13 cellular contexts compared by ENCODE assay signal in the genomic region with DNA sequence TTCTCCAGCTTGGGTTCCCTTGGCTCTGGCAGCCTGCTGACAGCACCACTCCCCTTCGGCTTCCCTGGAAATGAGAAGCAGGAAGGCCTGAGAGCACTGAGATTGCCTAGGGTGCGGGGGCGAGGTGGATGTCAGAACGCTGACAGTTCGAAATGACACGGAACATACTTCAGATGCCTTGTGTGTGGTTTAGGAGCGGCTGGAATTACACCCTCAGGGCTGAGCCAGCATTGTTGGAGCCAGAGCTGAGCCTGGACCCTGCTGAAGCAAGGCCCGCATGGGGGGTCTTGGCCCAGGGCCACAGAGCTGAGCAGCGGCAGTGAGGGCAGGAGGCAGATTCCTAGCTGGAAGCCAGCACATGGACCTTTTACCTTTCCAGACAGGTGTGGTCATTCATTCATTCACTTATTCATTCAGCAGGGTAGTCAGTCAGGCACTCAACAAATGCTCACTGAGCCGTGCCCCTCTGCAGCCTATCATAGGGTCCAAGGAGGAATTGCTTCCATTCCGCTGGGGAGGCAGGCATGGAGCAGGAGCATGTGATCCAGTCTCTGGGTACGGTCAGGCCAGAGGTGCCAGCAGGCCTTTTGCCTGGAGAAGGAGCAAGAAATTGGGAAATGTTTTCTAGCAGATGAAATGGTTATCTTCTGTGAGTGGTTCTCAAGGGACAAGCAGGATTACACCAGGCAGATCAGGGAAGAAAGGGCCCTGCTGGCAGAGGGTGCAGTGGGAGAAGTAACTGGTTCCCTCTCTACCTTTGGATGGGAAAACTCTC. TPM values are rescaled to one million over a fixed set of nuclear protein-coding genes. Genes with fewer than 3 reads are reported as not detected.
DNase-seq lines count a peak whose midpoint lies in the region; ATAC-seq, FAIRE-seq and TF ChIP-seq lines count a peak whose summit lies in the region.
"Had no signal": no experiment of that assay in that cellular context is flagged by ENCODE, and none has a peak within 500 bp of the region (broad histone marks: within the 10 kb centered on the region; RNA-seq: fewer than 3 reads in every experiment).

No MANE protein-coding gene starts in this region.

- WGBS in K562 (ENCODE audit: insufficient coverage, low coverage, missing lambda C conversion rate): 2% methylated on average over 12 of the region's 12 CpGs
- 56% methylated on average over 12 of the region's 12 CpGs for WGBS in hepatocyte (ENCODE audit: low lambda C conversion rate, missing lambda C conversion rate)

- H3K9ac ChIP-seq in K562 (ENCODE audit: insufficient read depth in 1 of 2, low read depth in 2 of 2, low read length in 2 of 2) (peak overlapping the region in 1 of 2 experiments; percentile 53; a peak in 2 of 4 replicates), skeletal muscle satellite cell (ENCODE audit: low read depth, low read length) (peak overlapping the region; percentile 28)

- in situ Hi-C loops in K562 (cut with MboI): no loop called here

- ATAC-seq in Right ventricle myocardium superior (ENCODE audit: poor library complexity) (no peak), K562 (no peak)
- ATAC-seq in natural killer cell treated with Interleukin-12 subunit alpha and Interleukin-12 subunit beta and Interleukin-15 and Interleukin-18, amount 100 ng/mL, for 72 hours: no peak
- ATAC-seq: A549 had no signal

- H3K27ac ChIP-seq in cardiac muscle cell (no peak overlapping the region), K562 (ENCODE audit: extremely low read depth, low read depth, low read length) (no peak overlapping the region), hepatocyte (peak overlapping the region; percentile 23)
- no peak overlapping the region for H3K27ac ChIP-seq in CD8-positive, alpha-beta memory T cell (ENCODE audit: low read depth, low read length)
- H3K27ac ChIP-seq: A549, breast epithelium, Peyer's patch had no signal

- peaks cover 9 to 19% of the 10 kb centered on the region in 2 donors for H3K27me3 Mint-ChIP-seq in CD8-positive, alpha-beta memory T cell
- H3K27me3 Mint-ChIP-seq in natural killer cell treated with Interleukin-12 subunit alpha and Interleukin-12 subunit beta and Interleukin-15 and Interleukin-18, amount 100 ng/mL, for 72 hours: peaks cover 9 to 10% of the 10 kb centered on the region in 2 donors

- CTCF ChIA-PET in K562 (lab: Yijun Ruan, JAX; ENCODE audit: low intra/inter-chr PET ratio): interaction anchor here (0.6 kb wide), 1 partner anchor 336 kb away, joined by 3 read pairs; no protein-coding TSS in a partner anchor
- CTCF ChIA-PET in CD8-positive, alpha-beta memory T cell (lab: Charles Lee): no interaction called here

- no peak for TF ChIP-seq RAD21 in K562 (CRISPR knock-in tag; conservative IDR thresholded peaks at IDR 0.05 in 1 of 2, IDR thresholded peaks at IDR 0.05 in 1 of 2)

- H3K4me3 ChIP-seq in cardiac muscle cell (no peak overlapping the region), K562 (no peak overlapping the region), hepatocyte (no peak overlapping the region), skeletal muscle satellite cell (ENCODE audit: low read length) (no peak overlapping the region)
- H3K4me3 ChIP-seq in CD8-positive, alpha-beta memory T cell (ENCODE audit: low read length): no peak overlapping the region
- H3K4me3 ChIP-seq: A549, breast epithelium, Peyer's patch had no signal

- intact Hi-C loops in Right ventricle myocardium superior (cut with DNase I): no loop called here
- intact Hi-C loops in K562 (cut with micrococcal nuclease): no loop called here

- POLR2A ChIA-PET in K562 (lab: Yijun Ruan, JAX): no interaction called here
- POLR2A ChIA-PET in CD8-positive, alpha-beta memory T cell (lab: Charles Lee): no interaction called here

- no TSS peak for BruUV-seq in K562 (replicated peaks; lab: Mats Ljungman, UMichigan)

- FAIRE-seq in K562 (lab: Jason Lieb, UNC): no peak
- FAIRE-seq: A549 had no signal

- H3K4me3 Mint-ChIP-seq in CD8-positive, alpha-beta memory T cell: no peak overlapping the region
- no peak overlapping the region for H3K4me3 Mint-ChIP-seq in natural killer cell treated with Interleukin-12 subunit alpha and Interleukin-12 subunit beta and Interleukin-15 and Interleukin-18, amount 100 ng/mL, for 72 hours

- H3K9me3 ChIP-seq in cardiac muscle cell (ENCODE audit: low read depth) (no peaks in the 10 kb centered on the region), K562 (replicated peaks; ENCODE audit: control insufficient read depth, insufficient read depth, low read depth, low read length) (no peaks in the 10 kb centered on the region), hepatocyte (ENCODE audit: low read depth) (no peaks in the 10 kb centered on the region), skeletal muscle satellite cell (replicated peaks; ENCODE audit: low read length) (no peaks in the 10 kb centered on the region)
- H3K9me3 ChIP-seq in CD8-positive, alpha-beta memory T cell (ENCODE audit: low read length): no peaks in the 10 kb centered on the region
- H3K9me3 ChIP-seq: A549, breast epithelium, Peyer's patch had no signal

- no peak overlapping the region for H3K4me2 ChIP-seq in K562 (ENCODE audit: insufficient read depth, low read length)
- no peak overlapping the region for H3K4me2 ChIP-seq in hepatocyte
- peak overlapping the region; percentile 62 for H3K4me2 ChIP-seq in skeletal muscle satellite cell (ENCODE audit: low read length)
- H3K4me2 ChIP-seq: A549 had no signal

- H3K36me3 ChIP-seq in cardiac muscle cell (no peaks in the 10 kb centered on the region), K562 (ENCODE audit: control insufficient read depth, insufficient read depth, low read length) (no peaks in the 10 kb centered on the region), hepatocyte (replicated peaks; ENCODE audit: insufficient read depth, low read depth) (no peaks in the 10 kb centered on the region), skeletal muscle satellite cell (ENCODE audit: insufficient read depth, low read length) (no peaks in the 10 kb centered on the region)
- H3K36me3 ChIP-seq in CD8-positive, alpha-beta memory T cell (ENCODE audit: insufficient read depth, low read length): no peaks in the 10 kb centered on the region
- H3K36me3 ChIP-seq: breast epithelium, Peyer's patch had no signal

- H3K36me3 Mint-ChIP-seq in CD8-positive, alpha-beta memory T cell: peaks cover 0 to 2% (median 0%) of the 10 kb centered on the region in 3 donors
- no peaks in the 10 kb centered on the region for H3K36me3 Mint-ChIP-seq in natural killer cell treated with Interleukin-12 subunit alpha and Interleukin-12 subunit beta and Interleukin-15 and Interleukin-18, amount 100 ng/mL, for 72 hours

- H3K9me2 ChIP-seq in hepatocyte (replicated peaks; ENCODE audit: insufficient read depth): no peaks in the 10 kb centered on the region

- no peak for TF ChIP-seq POLR2A in K562 (conservative IDR thresholded peaks at IDR 0.05)

- H3K27me3 ChIP-seq in cardiac muscle cell (peaks cover 65% of the 10 kb centered on the region), K562 (ENCODE audit: control insufficient read depth in 2 of 2, insufficient read depth in 2 of 2, low read length in 2 of 2) (peaks cover 66 to 82% of the 10 kb centered on the region in 2 experiments), hepatocyte (peaks cover 9% of the 10 kb centered on the region), skeletal muscle satellite cell (ENCODE audit: control insufficient read depth, insufficient read depth, low read length) (no peaks in the 10 kb centered on the region)
- no peaks in the 10 kb centered on the region for H3K27me3 ChIP-seq in CD8-positive, alpha-beta memory T cell (ENCODE audit: insufficient read depth, low read length, poor library complexity, severe bottlenecking)
- H3K27me3 ChIP-seq: Peyer's patch had no signal

- TF ChIP-seq CTCF in cardiac muscle cell (IDR thresholded peaks at IDR 0.05; ENCODE audit: low read depth, low read length): no peak
- TF ChIP-seq CTCF in K562 (IDR thresholded peaks at IDR 0.05 in 2 of 3, conservative IDR thresholded peaks at IDR 0.05 in 1 of 3; ENCODE audit: insufficient read depth in 2 of 3, low read depth in 1 of 3, low read length in 3 of 3): no peak
- TF ChIP-seq CTCF in hepatocyte (IDR thresholded peaks at IDR 0.05; ENCODE audit: poor library complexity): no peak

- no peaks in the 10 kb centered on the region for H4K20me1 ChIP-seq in K562 (replicated peaks; ENCODE audit: control insufficient read depth, insufficient read depth, low read length)
- no peaks in the 10 kb centered on the region for H4K20me1 ChIP-seq in hepatocyte (ENCODE audit: insufficient read depth, poor library complexity, severe bottlenecking)

- no peak for TF ChIP-seq EP300 in K562 (IDR thresholded peaks at IDR 0.05; ENCODE audit: low read length)

- no peak overlapping the region for H3K27ac Mint-ChIP-seq in CD8-positive, alpha-beta memory T cell
- no peak overlapping the region for H3K27ac Mint-ChIP-seq in natural killer cell treated with Interleukin-12 subunit alpha and Interleukin-12 subunit beta and Interleukin-15 and Interleukin-18, amount 100 ng/mL, for 72 hours

- H3K4me1 ChIP-seq in cardiac muscle cell (ENCODE audit: low read depth) (no peaks in the 10 kb centered on the region), K562 (replicated peaks in 1 of 2; ENCODE audit: control insufficient read depth in 2 of 2, insufficient read depth in 2 of 2, low read length in 2 of 2) (peaks cover 0 to 4% of the 10 kb centered on the region in 2 experiments; a peak in 1 of 5 replicates), hepatocyte (ENCODE audit: insufficient read depth) (peaks cover 16% of the 10 kb centered on the region), skeletal muscle satellite cell (ENCODE audit: control insufficient read depth, insufficient read depth, low read length) (peaks cover 50% of the 10 kb centered on the region)
- no peaks in the 10 kb centered on the region for H3K4me1 ChIP-seq in CD8-positive, alpha-beta memory T cell (ENCODE audit: insufficient read depth, low read length)
- H3K4me1 ChIP-seq: A549, breast epithelium, Peyer's patch had no signal

- no peaks in the 10 kb centered on the region for H3K4me1 Mint-ChIP-seq in CD8-positive, alpha-beta memory T cell
- no peaks in the 10 kb centered on the region for H3K4me1 Mint-ChIP-seq in natural killer cell treated with Interleukin-12 subunit alpha and Interleukin-12 subunit beta and Interleukin-15 and Interleukin-18, amount 100 ng/mL, for 72 hours (ENCODE audit: low read depth in 2 of 2)

- no peak overlapping the region for H2AFZ ChIP-seq in K562 (ENCODE audit: low read depth, low read length)
- no peak overlapping the region for H2AFZ ChIP-seq in hepatocyte

- no peaks in the 10 kb centered on the region for H3K9me1 ChIP-seq in K562 (ENCODE audit: control insufficient read depth, insufficient read depth, low read length)

- H3K9me3 Mint-ChIP-seq in CD8-positive, alpha-beta memory T cell: no peaks in the 10 kb centered on the region
- H3K9me3 Mint-ChIP-seq in natural killer cell treated with Interleukin-12 subunit alpha and Interleukin-12 subunit beta and Interleukin-15 and Interleukin-18, amount 100 ng/mL, for 72 hours: no peaks in the 10 kb centered on the region

- peak; percentile 62 to 90 for DNase-seq in cardiac muscle cell (ENCODE audit: low read depth in 1 of 2, low spot score in 1 of 2)
- DNase-seq in Right ventricle myocardium superior: no peak
- peak in 1 of 4 experiments; percentile 24 for DNase-seq in K562 (ENCODE audit: extremely low read depth in 1 of 4, low spot score in 3 of 4)
- peak; percentile 35 for DNase-seq in hepatocyte (ENCODE audit: low spot score)
- DNase-seq in activated naive CD4-positive, alpha-beta T cell treated with Interleukin-2 at 50 U/mL for 16 hours: no peak
- no peak for DNase-seq in CD8-positive, alpha-beta memory T cell
- no peak for DNase-seq in natural killer cell treated with Interleukin-12 subunit alpha and Interleukin-12 subunit beta and Interleukin-15 and Interleukin-18, amount 100 ng/mL, for 72 hours (ENCODE audit: low spot score)
- DNase-seq: NCI-H187 treated with DMSO at 0.1 percent for 48 hours, Peyer's patch had no signal

- H3K79me2 ChIP-seq in K562 (ENCODE audit: control insufficient read depth, insufficient read depth, low read length): no peaks in the 10 kb centered on the region
- H3K79me2 ChIP-seq in hepatocyte: no peaks in the 10 kb centered on the region

RNA-seq across cellular contexts. Expression of a gene that starts 6.6 kb away (rescaled TPM):
- not detected in 2 replicates for total RNA-seq in cardiac muscle cell
- polyA plus RNA-seq in cardiac muscle cell: not detected in 2 replicates
- not detected for total RNA-seq in Right ventricle myocardium superior
- total RNA-seq in K562 (2011; cell fraction: chromatin; rRNA removed; ENCODE audit: low replicate concordance): not detected in 2 replicates
- not detected in 2 replicates for total RNA-seq in K562 (2011; cell fraction: nucleolus; rRNA removed)
- total RNA-seq in K562 (2011; cell fraction: nucleoplasm; rRNA removed): not detected in 2 replicates
- total RNA-seq in K562 (2014; rRNA removed): not detected in 2 replicates
- not detected in 2 replicates for total RNA-seq in K562 (2014; rRNA removed; fragmentation: Illumina TruSeq; extraction: Trizol)
- total RNA-seq in K562 (2015; rRNA removed; fragmentation: Illumina TruSeq; extraction: Trizol): not detected in 2 replicates
- total RNA-seq in K562 (2021): not detected in 2 replicates
- polyA plus RNA-seq in K562 (2011; rRNA removed): not detected in 2 replicates
- not detected in 2 replicates for polyA plus RNA-seq in K562 (2011; cell fraction: cytosol; rRNA removed)
- 0.10 TPM in 1 of 2 replicates, not detected in the other for polyA plus RNA-seq in K562 (2011; cell fraction: nucleus; rRNA removed)
- polyA plus RNA-seq in K562 (2012): 0.04 TPM in 1 of 2 replicates, not detected in the other
- polyA plus RNA-seq in K562 (2014; fragmentation: Illumina TruSeq; extraction: Trizol): not detected in 2 replicates
- polyA plus RNA-seq in K562 (2014; fragmentation: Nextera tagmentation; extraction: Ambion mirVana): not detected
- not detected in 2 replicates for polyA plus RNA-seq in K562 (2014; rRNA removed)
- polyA minus RNA-seq in K562 (2011; rRNA and poly(A)+ RNA removed): not detected in 2 replicates
- polyA minus RNA-seq in K562 (2011; cell fraction: cytosol; rRNA and poly(A)+ RNA removed): not detected in 2 replicates
- not detected in 2 replicates for polyA minus RNA-seq in K562 (2011; cell fraction: nucleus; rRNA and poly(A)+ RNA removed)
- not detected in 2 replicates for total RNA-seq in hepatocyte
- polyA plus RNA-seq in hepatocyte: not detected in 2 replicates
- not detected in 2 replicates for total RNA-seq in skeletal muscle satellite cell (2012; rRNA removed)
- total RNA-seq in CD8-positive, alpha-beta memory T cell: not detected
- not detected for polyA plus RNA-seq in CD8-positive, alpha-beta memory T cell
- total RNA-seq in natural killer cell treated with Interleukin-12 subunit alpha and Interleukin-12 subunit beta and Interleukin-15 and Interleukin-18, amount 100 ng/mL, for 72 hours: not detected
- total RNA-seq: breast epithelium, HT1080, Peyer's patch had no signal

RNA-seq across cellular contexts. Expression of a gene that starts 28.3 kb away (rescaled TPM):
- total RNA-seq in cardiac muscle cell (not detected in 2 replicates), Right ventricle myocardium superior (not detected), K562 (2014; rRNA removed) (1.2 TPM in 2 replicates), K562 (2014; rRNA removed; fragmentation: Illumina TruSeq; extraction: Trizol) (0.22 and 0.26 TPM in 2 replicates), K562 (2015; rRNA removed; fragmentation: Illumina TruSeq; extraction: Trizol) (0.26 and 0.33 TPM in 2 replicates), K562 (2021) (0.86 and 1.2 TPM in 2 replicates), hepatocyte (1.5 and 1.6 TPM in 2 replicates)
- polyA plus RNA-seq in cardiac muscle cell (0.02 TPM in 1 of 2 replicates, not detected in the other), K562 (2011; rRNA removed) (0.15 and 0.27 TPM in 2 replicates), K562 (2014; fragmentation: Illumina TruSeq; extraction: Trizol) (0.19 and 0.22 TPM in 2 replicates), K562 (2014; fragmentation: Nextera tagmentation; extraction: Ambion mirVana) (under 1 TPM; 0.06 to 0.07 TPM), K562 (2014; rRNA removed) (0.46 and 0.53 TPM in 2 replicates), hepatocyte (1.0 and 1.4 TPM in 2 replicates)
- total RNA-seq in K562 (2011; cell fraction: chromatin; rRNA removed; ENCODE audit: low replicate concordance): 0.46 and 0.93 TPM in 2 replicates
- total RNA-seq in K562 (2011; cell fraction: nucleolus; rRNA removed): 1.2 TPM in 2 replicates
- total RNA-seq in K562 (2011; cell fraction: nucleoplasm; rRNA removed): 0.66 and 0.84 TPM in 2 replicates
- 0.19 and 0.52 TPM in 2 replicates for polyA plus RNA-seq in K562 (2011; cell fraction: cytosol; rRNA removed)
- polyA plus RNA-seq in K562 (2011; cell fraction: nucleus; rRNA removed): 0.79 and 1.2 TPM in 2 replicates
- 1.7 and 2.8 TPM in 2 replicates for polyA plus RNA-seq in K562 (2012)
- 0.12 and 0.14 TPM in 2 replicates for polyA minus RNA-seq in K562 (2011; rRNA and poly(A)+ RNA removed)
- 0.29 and 0.64 TPM in 2 replicates for polyA minus RNA-seq in K562 (2011; cell fraction: cytosol; rRNA and poly(A)+ RNA removed)
- 0.67 and 1.00 TPM in 2 replicates for polyA minus RNA-seq in K562 (2011; cell fraction: nucleus; rRNA and poly(A)+ RNA removed)
- total RNA-seq in skeletal muscle satellite cell (2012; rRNA removed): 0.22 and 0.25 TPM in 2 replicates
- total RNA-seq in CD8-positive, alpha-beta memory T cell: under 1 TPM; 0.18 to 0.22 TPM
- 0.37 TPM for polyA plus RNA-seq in CD8-positive, alpha-beta memory T cell
- under 1 TPM; 0.33 to 0.36 TPM for total RNA-seq in natural killer cell treated with Interleukin-12 subunit alpha and Interleukin-12 subunit beta and Interleukin-15 and Interleukin-18, amount 100 ng/mL, for 72 hours

Comparison
In these comparisons a context has a peak if more than half of its experiments do, and no peak if none do; other contexts are left out.
1. DNase-seq: peak in cardiac muscle cell (2 of 2) and hepatocyte (single experiment); none in Right ventricle myocardium superior (single experiment), activated naive CD4-positive, alpha-beta T cell treated with Interleukin-2 at 50 U/mL for 16 hours (single experiment), CD8-positive, alpha-beta memory T cell (0 of 5) and natural killer cell treated with Interleukin-12 subunit alpha and Interleukin-12 subunit beta and Interleukin-15 and Interleukin-18, amount 100 ng/mL, for 72 hours (single experiment).